ENCODE assay signal across 20 cellular contexts in genomic region chr1:181987334-181987870, GRCh38.
DNase-seq lines count a peak whose midpoint lies in the region; ATAC-seq and TF ChIP-seq lines count a peak whose summit lies in the region.
"Had no signal": no experiment of that assay in that cellular context is flagged by ENCODE, and none has a peak within 500 bp of the region (broad histone marks: within the 10 kb centered on the region; RNA-seq: fewer than 3 reads in every experiment).

No MANE protein-coding gene starts in this region.

- no peaks in the 10 kb centered on the region for H3K36me3 Mint-ChIP-seq in neural progenitor cell
- H3K36me3 Mint-ChIP-seq: CD14-positive monocyte had no signal

- no TSS peak for BruUV-seq in A673 (replicated peaks; lab: Mats Ljungman, UMichigan)

- no peak overlapping the region for H3K4me3 Mint-ChIP-seq in neural progenitor cell
- H3K4me3 Mint-ChIP-seq: CD14-positive monocyte had no signal

- no peak overlapping the region for H3K27ac ChIP-seq in neural progenitor cell
- no peak overlapping the region for H3K27ac ChIP-seq in breast epithelium
- no peak overlapping the region for H3K27ac ChIP-seq in A673 (ENCODE audit: low read depth, low read length, poor library complexity, severe bottlenecking)
- H3K27ac ChIP-seq: A549, HL-60 had no signal

- no peaks in the 10 kb centered on the region for H3K27me3 Mint-ChIP-seq in neural progenitor cell (ENCODE audit: insufficient read depth, low read depth)

- peaks cover 15% of the 10 kb centered on the region for H3K4me1 Mint-ChIP-seq in neural progenitor cell
- H3K4me1 Mint-ChIP-seq: CD14-positive monocyte had no signal

- H3F3A ChIP-seq in neural progenitor cell (ENCODE audit: low read depth), result no peaks in the 10 kb centered on the region

- no peak for ATAC-seq in GM21515 (IDR thresholded peaks at IDR 0.05; ENCODE audit: unreplicated experiment)
- ATAC-seq: A549, Panc1 had no signal

- intact Hi-C loops in breast epithelium (cut with DNase I; ENCODE audit: low total_unique reads), result no loop called here
- intact Hi-C loops in A673 (cut with micrococcal nuclease; ENCODE audit: unreplicated experiment), result no loop called here

- no peaks in the 10 kb centered on the region for H4K20me1 ChIP-seq in neural progenitor cell (ENCODE audit: low read depth)

- H3K4me3 ChIP-seq in epithelial cell of proximal tubule (ENCODE audit: low read depth, low read length) (no peak overlapping the region), neural progenitor cell (no peak overlapping the region), breast epithelium (no peak overlapping the region), A673 (ENCODE audit: low read depth, low read length, poor library complexity, severe bottlenecking) (no peak overlapping the region)
- H3K4me3 ChIP-seq: A549, HAP-1 had no signal

- H3K9me3 ChIP-seq in neural progenitor cell (ENCODE audit: low read depth) (no peaks in the 10 kb centered on the region), breast epithelium (no peaks in the 10 kb centered on the region), A673 (ENCODE audit: low read depth, low read length, poor library complexity, severe bottlenecking) (no peaks in the 10 kb centered on the region)
- H3K9me3 ChIP-seq: A549, Caco-2, HAP-1 had no signal

- H3K9ac ChIP-seq in neural progenitor cell, result no peak overlapping the region

- CTCF ChIA-PET in A673 (lab: Charles Lee), result no interaction called here

- H2AFZ ChIP-seq in neural progenitor cell (replicated peaks), result no peak overlapping the region

- peaks cover 14% of the 10 kb centered on the region for H3K4me1 ChIP-seq in neural progenitor cell
- no peaks in the 10 kb centered on the region for H3K4me1 ChIP-seq in breast epithelium
- H3K4me1 ChIP-seq in A673 (ENCODE audit: insufficient read depth, low read length, poor library complexity, severe bottlenecking), result no peaks in the 10 kb centered on the region
- H3K4me1 ChIP-seq: A549, Caco-2, HAP-1 had no signal

- H3K27me3 ChIP-seq in neural progenitor cell (no peaks in the 10 kb centered on the region), breast epithelium (no peaks in the 10 kb centered on the region), A673 (replicated peaks; ENCODE audit: insufficient read depth, low read depth, low read length, poor library complexity) (peaks cover 26% of the 10 kb centered on the region)

- in situ Hi-C loops in SK-MEL-5 (cut with HindIII; ENCODE audit: low pct_unique_long_range_greater_than_20kb, low sequenced_read_pairs), result no loop called here

- H3K27ac Mint-ChIP-seq in neural progenitor cell, result no peak overlapping the region
- H3K27ac Mint-ChIP-seq: CD14-positive monocyte had no signal

- peak overlapping the region; percentile 44 for H3K4me2 ChIP-seq in neural progenitor cell
- H3K4me2 ChIP-seq: A549 had no signal

- no peak for TF ChIP-seq POLR2A in breast epithelium (IDR thresholded peaks at IDR 0.05)

- no peaks in the 10 kb centered on the region for H3K79me2 ChIP-seq in neural progenitor cell (ENCODE audit: low read depth)

- TF ChIP-seq CTCF in epithelial cell of proximal tubule (conservative IDR thresholded peaks at IDR 0.05; ENCODE audit: low read depth, low read length), result no peak
- no peak for TF ChIP-seq CTCF in neural progenitor cell (IDR thresholded peaks at IDR 0.05)
- TF ChIP-seq CTCF in breast epithelium (IDR thresholded peaks at IDR 0.05), result no peak
- no peak for TF ChIP-seq CTCF in A673 (conservative IDR thresholded peaks at IDR 0.05; ENCODE audit: low read depth, low read length)

- POLR2A ChIA-PET in A673 (lab: Charles Lee; ENCODE audit: low non-redundant PET), result no interaction called here

- H3K36me3 ChIP-seq in neural progenitor cell, result no peaks in the 10 kb centered on the region
- H3K36me3 ChIP-seq in breast epithelium, result no peaks in the 10 kb centered on the region
- no peaks in the 10 kb centered on the region for H3K36me3 ChIP-seq in A673 (ENCODE audit: insufficient read depth, low read length, poor library complexity, severe bottlenecking)
- H3K36me3 ChIP-seq: HAP-1 had no signal

- DNase-seq in COLO829 (ENCODE audit: low spot score) (peak; percentile 62), SK-MEL-5 (ENCODE audit: low read depth, low spot score) (peak; percentile 84), epithelial cell of proximal tubule (ENCODE audit: low read depth) (peak; percentile 10), neural progenitor cell (ENCODE audit: low spot score) (no peak), OCI-M1 (lab: John Stamatoyannopoulos, UW) (no peak), breast epithelium (ENCODE audit: low spot score in 2 of 2) (no peak), A673 (ENCODE audit: low spot score) (no peak)
- DNase-seq: Caco-2, DMS153, EL, NCI-H1930, NCI-H510A, NCI-H82, SHP77 had no signal

- H3K9me3 Mint-ChIP-seq in neural progenitor cell, result no peaks in the 10 kb centered on the region

Comparison
In these comparisons a context has a peak if more than half of its experiments do, and no peak if none do; other contexts are left out.
1. DNase-seq: peak in COLO829 (single experiment), SK-MEL-5 (single experiment) and epithelial cell of proximal tubule (single experiment); none in neural progenitor cell (single experiment), OCI-M1 (single experiment), breast epithelium (0 of 2) and A673 (single experiment).